In genomic region chr12:92034858-92035401, GRCh38 we compare ENCODE assay signal across 2 cellular contexts.
TF ChIP-seq lines count a peak whose summit lies in the region.

No MANE protein-coding gene starts in this region.

TF ChIP-seq in GM23338, 12 proteins besides CTCF, POLR2A, EP300 and RAD21:
- no peak for TF ChIP-seq CREB1 (CRISPR knock-in tag; IDR thresholded peaks at IDR 0.05; ENCODE audit: low read depth)
- TF ChIP-seq REST (IDR thresholded peaks at IDR 0.05; ENCODE audit: unreplicated experiment): no peak
- TF ChIP-seq, protein P1, sequence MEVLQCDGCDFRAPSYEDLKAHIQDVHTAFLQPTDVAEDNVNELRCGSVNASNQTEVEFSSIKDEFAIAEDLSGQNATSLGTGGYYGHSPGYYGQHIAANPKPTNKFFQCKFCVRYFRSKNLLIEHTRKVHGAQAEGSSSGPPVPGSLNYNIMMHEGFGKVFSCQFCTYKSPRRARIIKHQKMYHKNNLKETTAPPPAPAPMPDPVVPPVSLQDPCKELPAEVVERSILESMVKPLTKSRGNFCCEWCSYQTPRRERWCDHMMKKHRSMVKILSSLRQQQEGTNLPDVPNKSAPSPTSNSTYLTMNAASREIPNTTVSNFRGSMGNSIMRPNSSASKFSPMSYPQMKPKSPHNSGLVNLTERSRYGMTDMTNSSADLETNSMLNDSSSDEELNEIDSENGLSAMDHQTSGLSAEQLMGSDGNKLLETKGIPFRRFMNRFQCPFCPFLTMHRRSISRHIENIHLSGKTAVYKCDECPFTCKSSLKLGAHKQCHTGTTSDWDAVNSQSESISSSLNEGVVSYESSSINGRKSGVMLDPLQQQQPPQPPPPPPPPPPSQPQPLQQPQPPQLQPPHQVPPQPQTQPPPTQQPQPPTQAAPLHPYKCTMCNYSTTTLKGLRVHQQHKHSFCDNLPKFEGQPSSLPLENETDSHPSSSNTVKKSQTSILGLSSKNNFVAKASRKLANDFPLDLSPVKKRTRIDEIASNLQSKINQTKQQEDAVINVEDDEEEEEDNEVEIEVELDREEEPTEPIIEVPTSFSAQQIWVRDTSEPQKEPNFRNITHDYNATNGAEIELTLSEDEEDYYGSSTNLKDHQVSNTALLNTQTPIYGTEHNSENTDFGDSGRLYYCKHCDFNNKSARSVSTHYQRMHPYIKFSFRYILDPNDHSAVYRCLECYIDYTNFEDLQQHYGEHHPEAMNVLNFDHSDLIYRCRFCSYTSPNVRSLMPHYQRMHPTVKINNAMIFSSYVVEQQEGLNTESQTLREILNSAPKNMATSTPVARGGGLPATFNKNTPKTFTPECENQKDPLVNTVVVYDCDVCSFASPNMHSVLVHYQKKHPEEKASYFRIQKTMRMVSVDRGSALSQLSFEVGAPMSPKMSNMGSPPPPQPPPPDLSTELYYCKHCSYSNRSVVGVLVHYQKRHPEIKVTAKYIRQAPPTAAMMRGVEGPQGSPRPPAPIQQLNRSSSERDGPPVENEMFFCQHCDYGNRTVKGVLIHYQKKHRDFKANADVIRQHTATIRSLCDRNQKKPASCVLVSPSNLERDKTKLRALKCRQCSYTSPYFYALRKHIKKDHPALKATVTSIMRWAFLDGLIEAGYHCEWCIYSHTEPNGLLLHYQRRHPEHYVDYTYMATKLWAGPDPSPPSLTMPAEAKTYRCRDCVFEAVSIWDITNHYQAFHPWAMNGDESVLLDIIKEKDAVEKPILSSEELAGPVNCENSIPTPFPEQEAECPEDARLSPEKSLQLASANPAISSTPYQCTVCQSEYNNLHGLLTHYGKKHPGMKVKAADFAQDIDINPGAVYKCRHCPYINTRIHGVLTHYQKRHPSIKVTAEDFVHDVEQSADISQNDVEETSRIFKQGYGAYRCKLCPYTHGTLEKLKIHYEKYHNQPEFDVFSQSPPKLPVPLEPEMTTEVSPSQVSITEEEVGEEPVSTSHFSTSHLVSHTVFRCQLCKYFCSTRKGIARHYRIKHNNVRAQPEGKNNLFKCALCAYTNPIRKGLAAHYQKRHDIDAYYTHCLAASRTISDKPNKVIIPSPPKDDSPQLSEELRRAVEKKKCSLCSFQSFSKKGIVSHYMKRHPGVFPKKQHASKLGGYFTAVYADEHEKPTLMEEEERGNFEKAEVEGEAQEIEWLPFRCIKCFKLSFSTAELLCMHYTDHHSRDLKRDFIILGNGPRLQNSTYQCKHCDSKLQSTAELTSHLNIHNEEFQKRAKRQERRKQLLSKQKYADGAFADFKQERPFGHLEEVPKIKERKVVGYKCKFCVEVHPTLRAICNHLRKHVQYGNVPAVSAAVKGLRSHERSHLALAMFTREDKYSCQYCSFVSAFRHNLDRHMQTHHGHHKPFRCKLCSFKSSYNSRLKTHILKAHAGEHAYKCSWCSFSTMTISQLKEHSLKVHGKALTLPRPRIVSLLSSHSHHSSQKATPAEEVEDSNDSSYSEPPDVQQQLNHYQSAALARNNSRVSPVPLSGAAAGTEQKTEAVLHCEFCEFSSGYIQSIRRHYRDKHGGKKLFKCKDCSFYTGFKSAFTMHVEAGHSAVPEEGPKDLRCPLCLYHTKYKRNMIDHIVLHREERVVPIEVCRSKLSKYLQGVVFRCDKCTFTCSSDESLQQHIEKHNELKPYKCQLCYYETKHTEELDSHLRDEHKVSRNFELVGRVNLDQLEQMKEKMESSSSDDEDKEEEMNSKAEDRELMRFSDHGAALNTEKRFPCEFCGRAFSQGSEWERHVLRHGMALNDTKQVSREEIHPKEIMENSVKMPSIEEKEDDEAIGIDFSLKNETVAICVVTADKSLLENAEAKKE (CRISPR knock-in tag; IDR thresholded peaks at IDR 0.05): no peak
- no peak for TF ChIP-seq ZNF331 (CRISPR knock-in tag; IDR thresholded peaks at IDR 0.05; ENCODE audit: low read depth)
TF ChIP-seq in GM23338: peak in this region for 0.

TF ChIP-seq in HepG2, 621 proteins besides CTCF, POLR2A, EP300 and RAD21 (continues in another document):
- TF ChIP-seq TCF7 (IDR thresholded peaks at IDR 0.05; ENCODE audit: low read depth) (peak; percentile 49; the same call in 1 of the 2 replicates), ERF (CRISPR knock-in tag; IDR thresholded peaks at IDR 0.05) (peak; percentile 73), ZNF782 (CRISPR knock-in tag; IDR thresholded peaks at IDR 0.05; ENCODE audit: borderline replicate concordance) (no peak), FOXC1 (CRISPR knock-in tag; IDR thresholded peaks at IDR 0.05; ENCODE audit: borderline replicate concordance) (no peak), SYNCRIP (IDR thresholded peaks at IDR 0.05; ENCODE audit: insufficient read depth, low read depth, low read length) (no peak), ZBTB37 (CRISPR knock-in tag; IDR thresholded peaks at IDR 0.05) (no peak), XRCC5 (optimal IDR thresholded peaks at IDR 0.05; ENCODE audit: low read length) (no peak), ATF2 (CRISPR knock-in tag; IDR thresholded peaks at IDR 0.05) (no peak), ZNF235 (CRISPR knock-in tag; IDR thresholded peaks at IDR 0.05; ENCODE audit: borderline replicate concordance) (no peak), MLLT10 (CRISPR knock-in tag; IDR thresholded peaks at IDR 0.05) (no peak), PRPF4 (IDR thresholded peaks at IDR 0.05; ENCODE audit: low read depth, low read length, poor library complexity, severe bottlenecking) (no peak), ETV6 (CRISPR knock-in tag; conservative IDR thresholded peaks at IDR 0.05) (no peak), THRA (CRISPR knock-in tag; IDR thresholded peaks at IDR 0.05; ENCODE audit: borderline replicate concordance) (peak; percentile 33; the same call in 1 of the 2 replicates), ATF7-NPFF (CRISPR knock-in tag; IDR thresholded peaks at IDR 0.05; ENCODE audit: low read depth) (no peak), ZNF724P (CRISPR knock-in tag; IDR thresholded peaks at IDR 0.05; ENCODE audit: borderline replicate concordance) (peak; percentile 40; the same call in 1 of the 2 replicates), YEATS4 (CRISPR knock-in tag; IDR thresholded peaks at IDR 0.05; ENCODE audit: borderline replicate concordance) (0 out of 2 replicates have a peak, but pooled peaks have one; percentile 47), ZNF563 (CRISPR knock-in tag; IDR thresholded peaks at IDR 0.05) (no peak), MYC (CRISPR knock-in tag; IDR thresholded peaks at IDR 0.05; ENCODE audit: borderline replicate concordance) (peak; percentile 79; the same call in 1 of the 2 replicates), HDAC1 (CRISPR knock-in tag; IDR thresholded peaks at IDR 0.05) (peak; percentile 62; the same call in 1 of the 2 replicates), MAF1 (CRISPR knock-in tag; IDR thresholded peaks at IDR 0.05; ENCODE audit: borderline replicate concordance) (no peak), TBX2 (CRISPR knock-in tag; IDR thresholded peaks at IDR 0.05; ENCODE audit: borderline replicate concordance) (peak; percentile 79; the same call in 1 of the 2 replicates), KLF16 (CRISPR knock-in tag; IDR thresholded peaks at IDR 0.05) (peak in 1 of 2 experiments; percentile 48; a peak in 1 of 4 replicates), ZBTB7A (CRISPR knock-in tag; IDR thresholded peaks at IDR 0.05) (no peak), ZNF260 (CRISPR knock-in tag; IDR thresholded peaks at IDR 0.05; ENCODE audit: borderline replicate concordance, low read depth) (no peak), YEATS2 (CRISPR knock-in tag; IDR thresholded peaks at IDR 0.05; ENCODE audit: borderline replicate concordance) (peak; percentile 50; the same call in 1 of the 2 replicates), NFE2 (CRISPR knock-in tag; IDR thresholded peaks at IDR 0.05) (no peak), LCORL (IDR thresholded peaks at IDR 0.05) (no peak), LCORL (CRISPR knock-in tag; IDR thresholded peaks at IDR 0.05) (peak; percentile 82), ZNF878 (CRISPR knock-in tag; IDR thresholded peaks at IDR 0.05) (peak; percentile 84; the same call in 1 of the 2 replicates), FLYWCH1 (CRISPR knock-in tag; IDR thresholded peaks at IDR 0.05) (no peak)
- TF ChIP-seq, protein P2, sequence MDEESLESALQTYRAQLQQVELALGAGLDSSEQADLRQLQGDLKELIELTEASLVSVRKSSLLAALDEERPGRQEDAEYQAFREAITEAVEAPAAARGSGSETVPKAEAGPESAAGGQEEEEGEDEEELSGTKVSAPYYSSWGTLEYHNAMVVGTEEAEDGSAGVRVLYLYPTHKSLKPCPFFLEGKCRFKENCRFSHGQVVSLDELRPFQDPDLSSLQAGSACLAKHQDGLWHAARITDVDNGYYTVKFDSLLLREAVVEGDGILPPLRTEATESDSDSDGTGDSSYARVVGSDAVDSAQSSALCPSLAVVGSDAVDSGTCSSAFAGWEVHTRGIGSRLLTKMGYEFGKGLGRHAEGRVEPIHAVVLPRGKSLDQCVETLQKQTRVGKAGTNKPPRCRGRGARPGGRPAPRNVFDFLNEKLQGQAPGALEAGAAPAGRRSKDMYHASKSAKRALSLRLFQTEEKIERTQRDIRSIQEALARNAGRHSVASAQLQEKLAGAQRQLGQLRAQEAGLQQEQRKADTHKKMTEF (CRISPR knock-in tag; IDR thresholded peaks at IDR 0.05): peak; percentile 67
- TF ChIP-seq, protein P3, sequence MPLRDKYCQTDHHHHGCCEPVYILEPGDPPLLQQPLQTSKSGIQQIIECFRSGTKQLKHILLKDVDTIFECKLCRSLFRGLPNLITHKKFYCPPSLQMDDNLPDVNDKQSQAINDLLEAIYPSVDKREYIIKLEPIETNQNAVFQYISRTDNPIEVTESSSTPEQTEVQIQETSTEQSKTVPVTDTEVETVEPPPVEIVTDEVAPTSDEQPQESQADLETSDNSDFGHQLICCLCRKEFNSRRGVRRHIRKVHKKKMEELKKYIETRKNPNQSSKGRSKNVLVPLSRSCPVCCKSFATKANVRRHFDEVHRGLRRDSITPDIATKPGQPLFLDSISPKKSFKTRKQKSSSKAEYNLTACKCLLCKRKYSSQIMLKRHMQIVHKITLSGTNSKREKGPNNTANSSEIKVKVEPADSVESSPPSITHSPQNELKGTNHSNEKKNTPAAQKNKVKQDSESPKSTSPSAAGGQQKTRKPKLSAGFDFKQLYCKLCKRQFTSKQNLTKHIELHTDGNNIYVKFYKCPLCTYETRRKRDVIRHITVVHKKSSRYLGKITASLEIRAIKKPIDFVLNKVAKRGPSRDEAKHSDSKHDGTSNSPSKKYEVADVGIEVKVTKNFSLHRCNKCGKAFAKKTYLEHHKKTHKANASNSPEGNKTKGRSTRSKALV (CRISPR knock-in tag; IDR thresholded peaks at IDR 0.05): no peak
- TF ChIP-seq, protein P4, sequence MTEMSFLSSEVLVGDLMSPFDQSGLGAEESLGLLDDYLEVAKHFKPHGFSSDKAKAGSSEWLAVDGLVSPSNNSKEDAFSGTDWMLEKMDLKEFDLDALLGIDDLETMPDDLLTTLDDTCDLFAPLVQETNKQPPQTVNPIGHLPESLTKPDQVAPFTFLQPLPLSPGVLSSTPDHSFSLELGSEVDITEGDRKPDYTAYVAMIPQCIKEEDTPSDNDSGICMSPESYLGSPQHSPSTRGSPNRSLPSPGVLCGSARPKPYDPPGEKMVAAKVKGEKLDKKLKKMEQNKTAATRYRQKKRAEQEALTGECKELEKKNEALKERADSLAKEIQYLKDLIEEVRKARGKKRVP (CRISPR knock-in tag; IDR thresholded peaks at IDR 0.05): peak in 1 of 2 experiments; percentile 76; a peak in 2 of 4 replicates
- TF ChIP-seq, protein P5, sequence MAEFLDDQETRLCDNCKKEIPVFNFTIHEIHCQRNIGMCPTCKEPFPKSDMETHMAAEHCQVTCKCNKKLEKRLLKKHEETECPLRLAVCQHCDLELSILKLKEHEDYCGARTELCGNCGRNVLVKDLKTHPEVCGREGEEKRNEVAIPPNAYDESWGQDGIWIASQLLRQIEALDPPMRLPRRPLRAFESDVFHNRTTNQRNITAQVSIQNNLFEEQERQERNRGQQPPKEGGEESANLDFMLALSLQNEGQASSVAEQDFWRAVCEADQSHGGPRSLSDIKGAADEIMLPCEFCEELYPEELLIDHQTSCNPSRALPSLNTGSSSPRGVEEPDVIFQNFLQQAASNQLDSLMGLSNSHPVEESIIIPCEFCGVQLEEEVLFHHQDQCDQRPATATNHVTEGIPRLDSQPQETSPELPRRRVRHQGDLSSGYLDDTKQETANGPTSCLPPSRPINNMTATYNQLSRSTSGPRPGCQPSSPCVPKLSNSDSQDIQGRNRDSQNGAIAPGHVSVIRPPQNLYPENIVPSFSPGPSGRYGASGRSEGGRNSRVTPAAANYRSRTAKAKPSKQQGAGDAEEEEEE (CRISPR knock-in tag; IDR thresholded peaks at IDR 0.05; ENCODE audit: borderline replicate concordance): no peak
- TF ChIP-seq, protein P6, sequence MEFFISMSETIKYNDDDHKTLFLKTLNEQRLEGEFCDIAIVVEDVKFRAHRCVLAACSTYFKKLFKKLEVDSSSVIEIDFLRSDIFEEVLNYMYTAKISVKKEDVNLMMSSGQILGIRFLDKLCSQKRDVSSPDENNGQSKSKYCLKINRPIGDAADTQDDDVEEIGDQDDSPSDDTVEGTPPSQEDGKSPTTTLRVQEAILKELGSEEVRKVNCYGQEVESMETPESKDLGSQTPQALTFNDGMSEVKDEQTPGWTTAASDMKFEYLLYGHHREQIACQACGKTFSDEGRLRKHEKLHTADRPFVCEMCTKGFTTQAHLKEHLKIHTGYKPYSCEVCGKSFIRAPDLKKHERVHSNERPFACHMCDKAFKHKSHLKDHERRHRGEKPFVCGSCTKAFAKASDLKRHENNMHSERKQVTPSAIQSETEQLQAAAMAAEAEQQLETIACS (CRISPR knock-in tag; IDR thresholded peaks at IDR 0.05): no peak
